1 cellular context compared by ENCODE assay signal in the genomic region with DNA sequence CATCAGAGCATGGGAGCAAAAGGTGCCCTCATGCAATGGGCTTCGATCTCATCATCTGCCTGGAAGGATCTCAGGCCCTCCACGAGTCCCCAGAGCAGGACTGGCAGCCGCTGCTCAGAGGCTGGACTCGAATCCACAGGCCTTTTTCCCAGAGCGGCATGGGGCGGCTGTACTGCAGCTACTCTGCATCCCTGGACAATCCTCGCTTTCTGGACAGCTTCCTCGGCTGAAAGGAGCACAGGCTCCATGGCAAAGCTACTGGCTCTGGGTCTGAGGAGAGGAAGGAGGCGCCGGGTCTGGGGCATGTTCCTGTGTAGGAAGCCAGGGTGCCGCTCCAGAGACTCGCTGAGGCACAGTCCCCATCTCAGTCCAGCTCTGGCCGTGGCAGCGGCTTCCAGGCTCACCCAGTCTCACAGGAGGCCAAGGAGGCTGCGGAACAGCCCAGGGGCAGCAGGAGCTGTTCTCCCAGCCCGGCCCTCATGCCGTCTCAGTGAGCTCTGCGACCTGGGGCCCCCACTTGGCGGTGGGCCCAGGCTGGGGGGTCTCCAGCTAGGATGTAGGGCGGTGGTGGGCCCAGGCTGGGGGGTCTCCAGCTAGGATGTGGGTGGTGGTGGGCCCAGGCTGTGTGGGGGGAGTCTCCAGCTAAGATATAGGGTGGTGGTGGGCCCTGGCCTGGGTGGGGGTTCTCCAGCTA.
A peak's percentile ranks its signal among the peaks of the same experiment; 100 is the strongest.
TF ChIP-seq lines count a peak whose summit lies in the region.

No MANE protein-coding gene starts in this region.

TF ChIP-seq in HepG2, 621 proteins besides CTCF, POLR2A, EP300 and RAD21:
- TF ChIP-seq, protein P1, sequence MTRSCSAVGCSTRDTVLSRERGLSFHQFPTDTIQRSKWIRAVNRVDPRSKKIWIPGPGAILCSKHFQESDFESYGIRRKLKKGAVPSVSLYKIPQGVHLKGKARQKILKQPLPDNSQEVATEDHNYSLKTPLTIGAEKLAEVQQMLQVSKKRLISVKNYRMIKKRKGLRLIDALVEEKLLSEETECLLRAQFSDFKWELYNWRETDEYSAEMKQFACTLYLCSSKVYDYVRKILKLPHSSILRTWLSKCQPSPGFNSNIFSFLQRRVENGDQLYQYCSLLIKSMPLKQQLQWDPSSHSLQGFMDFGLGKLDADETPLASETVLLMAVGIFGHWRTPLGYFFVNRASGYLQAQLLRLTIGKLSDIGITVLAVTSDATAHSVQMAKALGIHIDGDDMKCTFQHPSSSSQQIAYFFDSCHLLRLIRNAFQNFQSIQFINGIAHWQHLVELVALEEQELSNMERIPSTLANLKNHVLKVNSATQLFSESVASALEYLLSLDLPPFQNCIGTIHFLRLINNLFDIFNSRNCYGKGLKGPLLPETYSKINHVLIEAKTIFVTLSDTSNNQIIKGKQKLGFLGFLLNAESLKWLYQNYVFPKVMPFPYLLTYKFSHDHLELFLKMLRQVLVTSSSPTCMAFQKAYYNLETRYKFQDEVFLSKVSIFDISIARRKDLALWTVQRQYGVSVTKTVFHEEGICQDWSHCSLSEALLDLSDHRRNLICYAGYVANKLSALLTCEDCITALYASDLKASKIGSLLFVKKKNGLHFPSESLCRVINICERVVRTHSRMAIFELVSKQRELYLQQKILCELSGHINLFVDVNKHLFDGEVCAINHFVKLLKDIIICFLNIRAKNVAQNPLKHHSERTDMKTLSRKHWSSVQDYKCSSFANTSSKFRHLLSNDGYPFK (CRISPR knock-in tag; IDR thresholded peaks at IDR 0.05; ENCODE audit: borderline replicate concordance), result 0 out of 2 replicates have a peak, but pooled peaks have one; percentile 21
- TF ChIP-seq SOX6 (IDR thresholded peaks at IDR 0.05), result no peak
- no peak for TF ChIP-seq SOX6 (CRISPR knock-in tag; IDR thresholded peaks at IDR 0.05)
- peak; percentile 49 for TF ChIP-seq AGO1 (IDR thresholded peaks at IDR 0.05; ENCODE audit: low read depth, low read length, poor library complexity, severe bottlenecking)
- TF ChIP-seq, protein P2, sequence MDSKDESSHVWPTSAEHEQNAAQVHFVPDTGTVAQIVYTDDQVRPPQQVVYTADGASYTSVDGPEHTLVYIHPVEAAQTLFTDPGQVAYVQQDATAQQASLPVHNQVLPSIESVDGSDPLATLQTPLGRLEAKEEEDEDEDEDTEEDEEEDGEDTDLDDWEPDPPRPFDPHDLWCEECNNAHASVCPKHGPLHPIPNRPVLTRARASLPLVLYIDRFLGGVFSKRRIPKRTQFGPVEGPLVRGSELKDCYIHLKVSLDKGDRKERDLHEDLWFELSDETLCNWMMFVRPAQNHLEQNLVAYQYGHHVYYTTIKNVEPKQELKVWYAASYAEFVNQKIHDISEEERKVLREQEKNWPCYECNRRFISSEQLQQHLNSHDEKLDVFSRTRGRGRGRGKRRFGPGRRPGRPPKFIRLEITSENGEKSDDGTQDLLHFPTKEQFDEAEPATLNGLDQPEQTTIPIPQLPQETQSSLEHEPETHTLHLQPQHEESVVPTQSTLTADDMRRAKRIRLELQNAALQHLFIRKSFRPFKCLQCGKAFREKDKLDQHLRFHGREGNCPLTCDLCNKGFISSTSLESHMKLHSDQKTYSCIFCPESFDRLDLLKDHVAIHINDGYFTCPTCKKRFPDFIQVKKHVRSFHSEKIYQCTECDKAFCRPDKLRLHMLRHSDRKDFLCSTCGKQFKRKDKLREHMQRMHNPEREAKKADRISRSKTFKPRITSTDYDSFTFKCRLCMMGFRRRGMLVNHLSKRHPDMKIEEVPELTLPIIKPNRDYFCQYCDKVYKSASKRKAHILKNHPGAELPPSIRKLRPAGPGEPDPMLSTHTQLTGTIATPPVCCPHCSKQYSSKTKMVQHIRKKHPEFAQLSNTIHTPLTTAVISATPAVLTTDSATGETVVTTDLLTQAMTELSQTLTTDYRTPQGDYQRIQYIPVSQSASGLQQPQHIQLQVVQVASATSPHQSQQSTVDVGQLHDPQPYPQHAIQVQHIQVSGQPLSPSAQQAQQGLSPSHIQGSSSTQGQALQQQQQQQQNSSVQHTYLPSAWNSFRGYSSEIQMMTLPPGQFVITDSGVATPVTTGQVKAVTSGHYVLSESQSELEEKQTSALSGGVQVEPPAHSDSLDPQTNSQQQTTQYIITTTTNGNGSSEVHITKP (CRISPR knock-in tag; IDR thresholded peaks at IDR 0.05; ENCODE audit: low read depth), result no peak
- TF ChIP-seq ZNF878 (CRISPR knock-in tag; IDR thresholded peaks at IDR 0.05), result no peak
- peak; percentile 83; the same call in 1 of the 2 replicates for TF ChIP-seq ZBTB38 (CRISPR knock-in tag; IDR thresholded peaks at IDR 0.05)
- TF ChIP-seq, protein P3, sequence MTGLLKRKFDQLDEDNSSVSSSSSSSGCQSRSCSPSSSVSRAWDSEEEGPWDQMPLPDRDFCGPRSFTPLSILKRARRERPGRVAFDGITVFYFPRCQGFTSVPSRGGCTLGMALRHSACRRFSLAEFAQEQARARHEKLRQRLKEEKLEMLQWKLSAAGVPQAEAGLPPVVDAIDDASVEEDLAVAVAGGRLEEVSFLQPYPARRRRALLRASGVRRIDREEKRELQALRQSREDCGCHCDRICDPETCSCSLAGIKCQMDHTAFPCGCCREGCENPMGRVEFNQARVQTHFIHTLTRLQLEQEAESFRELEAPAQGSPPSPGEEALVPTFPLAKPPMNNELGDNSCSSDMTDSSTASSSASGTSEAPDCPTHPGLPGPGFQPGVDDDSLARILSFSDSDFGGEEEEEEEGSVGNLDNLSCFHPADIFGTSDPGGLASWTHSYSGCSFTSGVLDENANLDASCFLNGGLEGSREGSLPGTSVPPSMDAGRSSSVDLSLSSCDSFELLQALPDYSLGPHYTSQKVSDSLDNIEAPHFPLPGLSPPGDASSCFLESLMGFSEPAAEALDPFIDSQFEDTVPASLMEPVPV (CRISPR knock-in tag; IDR thresholded peaks at IDR 0.05), result peak; percentile 51; the same call in 1 of the 2 replicates
- no peak for TF ChIP-seq SKI (IDR thresholded peaks at IDR 0.05; ENCODE audit: partially characterized antibody)
- TF ChIP-seq TRIM24 (CRISPR knock-in tag; IDR thresholded peaks at IDR 0.05), result no peak
- TF ChIP-seq, protein P4, sequence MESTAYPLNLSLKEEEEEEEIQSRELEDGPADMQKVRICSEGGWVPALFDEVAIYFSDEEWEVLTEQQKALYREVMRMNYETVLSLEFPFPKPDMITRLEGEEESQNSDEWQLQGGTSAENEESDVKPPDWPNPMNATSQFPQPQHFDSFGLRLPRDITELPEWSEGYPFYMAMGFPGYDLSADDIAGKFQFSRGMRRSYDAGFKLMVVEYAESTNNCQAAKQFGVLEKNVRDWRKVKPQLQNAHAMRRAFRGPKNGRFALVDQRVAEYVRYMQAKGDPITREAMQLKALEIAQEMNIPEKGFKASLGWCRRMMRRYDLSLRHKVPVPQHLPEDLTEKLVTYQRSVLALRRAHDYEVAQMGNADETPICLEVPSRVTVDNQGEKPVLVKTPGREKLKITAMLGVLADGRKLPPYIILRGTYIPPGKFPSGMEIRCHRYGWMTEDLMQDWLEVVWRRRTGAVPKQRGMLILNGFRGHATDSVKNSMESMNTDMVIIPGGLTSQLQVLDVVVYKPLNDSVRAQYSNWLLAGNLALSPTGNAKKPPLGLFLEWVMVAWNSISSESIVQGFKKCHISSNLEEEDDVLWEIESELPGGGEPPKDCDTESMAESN (CRISPR knock-in tag; conservative IDR thresholded peaks at IDR 0.05), result no peak
- TF ChIP-seq ZNF24 (IDR thresholded peaks at IDR 0.05), result no peak
- TF ChIP-seq, protein P5, sequence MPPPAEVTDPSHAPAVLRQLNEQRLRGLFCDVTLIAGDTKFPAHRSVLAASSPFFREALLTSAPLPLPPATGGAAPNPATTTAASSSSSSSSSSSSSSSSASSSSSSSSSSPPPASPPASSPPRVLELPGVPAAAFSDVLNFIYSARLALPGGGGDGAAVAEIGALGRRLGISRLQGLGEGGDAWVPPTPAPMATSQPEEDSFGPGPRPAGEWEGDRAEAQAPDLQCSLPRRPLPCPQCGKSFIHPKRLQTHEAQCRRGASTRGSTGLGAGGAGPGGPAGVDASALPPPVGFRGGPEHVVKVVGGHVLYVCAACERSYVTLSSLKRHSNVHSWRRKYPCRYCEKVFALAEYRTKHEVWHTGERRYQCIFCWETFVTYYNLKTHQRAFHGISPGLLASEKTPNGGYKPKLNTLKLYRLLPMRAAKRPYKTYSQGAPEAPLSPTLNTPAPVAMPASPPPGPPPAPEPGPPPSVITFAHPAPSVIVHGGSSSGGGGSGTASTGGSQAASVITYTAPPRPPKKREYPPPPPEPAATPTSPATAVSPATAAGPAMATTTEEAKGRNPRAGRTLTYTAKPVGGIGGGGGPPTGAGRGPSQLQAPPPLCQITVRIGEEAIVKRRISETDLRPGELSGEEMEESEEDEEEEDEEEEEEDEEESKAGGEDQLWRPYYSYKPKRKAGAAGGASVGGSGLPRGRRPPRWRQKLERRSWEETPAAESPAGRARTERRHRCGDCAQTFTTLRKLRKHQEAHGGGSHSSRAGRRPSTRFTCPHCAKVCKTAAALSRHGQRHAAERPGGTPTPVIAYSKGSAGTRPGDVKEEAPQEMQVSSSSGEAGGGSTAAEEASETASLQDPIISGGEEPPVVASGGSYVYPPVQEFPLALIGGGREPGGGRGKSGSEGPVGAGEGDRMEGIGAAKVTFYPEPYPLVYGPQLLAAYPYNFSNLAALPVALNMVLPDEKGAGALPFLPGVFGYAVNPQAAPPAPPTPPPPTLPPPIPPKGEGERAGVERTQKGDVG (CRISPR knock-in tag; IDR thresholded peaks at IDR 0.05; ENCODE audit: borderline replicate concordance), result 0 out of 2 replicates have a peak, but pooled peaks have one; percentile 48
- TF ChIP-seq SNAI1 (CRISPR knock-in tag; IDR thresholded peaks at IDR 0.05; ENCODE audit: borderline replicate concordance), result no peak
- TF ChIP-seq, protein P6, sequence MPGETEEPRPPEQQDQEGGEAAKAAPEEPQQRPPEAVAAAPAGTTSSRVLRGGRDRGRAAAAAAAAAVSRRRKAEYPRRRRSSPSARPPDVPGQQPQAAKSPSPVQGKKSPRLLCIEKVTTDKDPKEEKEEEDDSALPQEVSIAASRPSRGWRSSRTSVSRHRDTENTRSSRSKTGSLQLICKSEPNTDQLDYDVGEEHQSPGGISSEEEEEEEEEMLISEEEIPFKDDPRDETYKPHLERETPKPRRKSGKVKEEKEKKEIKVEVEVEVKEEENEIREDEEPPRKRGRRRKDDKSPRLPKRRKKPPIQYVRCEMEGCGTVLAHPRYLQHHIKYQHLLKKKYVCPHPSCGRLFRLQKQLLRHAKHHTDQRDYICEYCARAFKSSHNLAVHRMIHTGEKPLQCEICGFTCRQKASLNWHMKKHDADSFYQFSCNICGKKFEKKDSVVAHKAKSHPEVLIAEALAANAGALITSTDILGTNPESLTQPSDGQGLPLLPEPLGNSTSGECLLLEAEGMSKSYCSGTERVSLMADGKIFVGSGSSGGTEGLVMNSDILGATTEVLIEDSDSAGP (CRISPR knock-in tag; IDR thresholded peaks at IDR 0.05; ENCODE audit: borderline replicate concordance), result peak; percentile 37; the same call in 1 of the 2 replicates
- TF ChIP-seq, protein P7, sequence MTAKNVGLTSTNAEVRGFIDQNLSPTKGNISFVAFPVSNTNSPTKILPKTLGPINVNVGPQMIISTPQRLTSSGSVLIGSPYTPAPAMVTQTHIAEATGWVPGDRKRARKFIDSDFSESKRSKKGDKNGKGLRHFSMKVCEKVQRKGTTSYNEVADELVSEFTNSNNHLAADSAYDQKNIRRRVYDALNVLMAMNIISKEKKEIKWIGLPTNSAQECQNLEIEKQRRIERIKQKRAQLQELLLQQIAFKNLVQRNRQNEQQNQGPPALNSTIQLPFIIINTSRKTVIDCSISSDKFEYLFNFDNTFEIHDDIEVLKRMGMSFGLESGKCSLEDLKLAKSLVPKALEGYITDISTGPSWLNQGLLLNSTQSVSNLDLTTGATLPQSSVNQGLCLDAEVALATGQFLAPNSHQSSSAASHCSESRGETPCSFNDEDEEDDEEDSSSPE (CRISPR knock-in tag; IDR thresholded peaks at IDR 0.05), result no peak
- TF ChIP-seq ZNF274 (CRISPR knock-in tag; IDR thresholded peaks at IDR 0.05), result 0 out of 2 replicates have a peak, but pooled peaks have one; percentile 49
- TF ChIP-seq, protein P8, sequence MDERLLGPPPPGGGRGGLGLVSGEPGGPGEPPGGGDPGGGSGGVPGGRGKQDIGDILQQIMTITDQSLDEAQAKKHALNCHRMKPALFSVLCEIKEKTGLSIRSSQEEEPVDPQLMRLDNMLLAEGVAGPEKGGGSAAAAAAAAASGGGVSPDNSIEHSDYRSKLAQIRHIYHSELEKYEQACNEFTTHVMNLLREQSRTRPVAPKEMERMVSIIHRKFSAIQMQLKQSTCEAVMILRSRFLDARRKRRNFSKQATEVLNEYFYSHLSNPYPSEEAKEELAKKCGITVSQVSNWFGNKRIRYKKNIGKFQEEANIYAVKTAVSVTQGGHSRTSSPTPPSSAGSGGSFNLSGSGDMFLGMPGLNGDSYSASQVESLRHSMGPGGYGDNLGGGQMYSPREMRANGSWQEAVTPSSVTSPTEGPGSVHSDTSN (CRISPR knock-in tag; IDR thresholded peaks at IDR 0.05), result no peak
- TF ChIP-seq, protein P9, sequence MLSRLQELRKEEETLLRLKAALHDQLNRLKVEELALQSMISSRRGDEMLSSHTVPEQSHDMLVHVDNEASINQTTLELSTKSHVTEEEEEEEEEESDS (CRISPR knock-in tag; IDR thresholded peaks at IDR 0.05; ENCODE audit: borderline replicate concordance), result no peak
- no peak for TF ChIP-seq EED (CRISPR knock-in tag; IDR thresholded peaks at IDR 0.05)
- TF ChIP-seq FOXP1 (IDR thresholded peaks at IDR 0.05), result no peak
- TF ChIP-seq FOXP1 (CRISPR knock-in tag; IDR thresholded peaks at IDR 0.05), result no peak
- TF ChIP-seq HNRNPK (IDR thresholded peaks at IDR 0.05; ENCODE audit: low read depth, low read length, poor library complexity, severe bottlenecking), result no peak
- no peak for TF ChIP-seq XBP1 (CRISPR knock-in tag; IDR thresholded peaks at IDR 0.05)
- no peak for TF ChIP-seq RFXAP (CRISPR knock-in tag; IDR thresholded peaks at IDR 0.05; ENCODE audit: borderline replicate concordance)
- TF ChIP-seq, protein P10, sequence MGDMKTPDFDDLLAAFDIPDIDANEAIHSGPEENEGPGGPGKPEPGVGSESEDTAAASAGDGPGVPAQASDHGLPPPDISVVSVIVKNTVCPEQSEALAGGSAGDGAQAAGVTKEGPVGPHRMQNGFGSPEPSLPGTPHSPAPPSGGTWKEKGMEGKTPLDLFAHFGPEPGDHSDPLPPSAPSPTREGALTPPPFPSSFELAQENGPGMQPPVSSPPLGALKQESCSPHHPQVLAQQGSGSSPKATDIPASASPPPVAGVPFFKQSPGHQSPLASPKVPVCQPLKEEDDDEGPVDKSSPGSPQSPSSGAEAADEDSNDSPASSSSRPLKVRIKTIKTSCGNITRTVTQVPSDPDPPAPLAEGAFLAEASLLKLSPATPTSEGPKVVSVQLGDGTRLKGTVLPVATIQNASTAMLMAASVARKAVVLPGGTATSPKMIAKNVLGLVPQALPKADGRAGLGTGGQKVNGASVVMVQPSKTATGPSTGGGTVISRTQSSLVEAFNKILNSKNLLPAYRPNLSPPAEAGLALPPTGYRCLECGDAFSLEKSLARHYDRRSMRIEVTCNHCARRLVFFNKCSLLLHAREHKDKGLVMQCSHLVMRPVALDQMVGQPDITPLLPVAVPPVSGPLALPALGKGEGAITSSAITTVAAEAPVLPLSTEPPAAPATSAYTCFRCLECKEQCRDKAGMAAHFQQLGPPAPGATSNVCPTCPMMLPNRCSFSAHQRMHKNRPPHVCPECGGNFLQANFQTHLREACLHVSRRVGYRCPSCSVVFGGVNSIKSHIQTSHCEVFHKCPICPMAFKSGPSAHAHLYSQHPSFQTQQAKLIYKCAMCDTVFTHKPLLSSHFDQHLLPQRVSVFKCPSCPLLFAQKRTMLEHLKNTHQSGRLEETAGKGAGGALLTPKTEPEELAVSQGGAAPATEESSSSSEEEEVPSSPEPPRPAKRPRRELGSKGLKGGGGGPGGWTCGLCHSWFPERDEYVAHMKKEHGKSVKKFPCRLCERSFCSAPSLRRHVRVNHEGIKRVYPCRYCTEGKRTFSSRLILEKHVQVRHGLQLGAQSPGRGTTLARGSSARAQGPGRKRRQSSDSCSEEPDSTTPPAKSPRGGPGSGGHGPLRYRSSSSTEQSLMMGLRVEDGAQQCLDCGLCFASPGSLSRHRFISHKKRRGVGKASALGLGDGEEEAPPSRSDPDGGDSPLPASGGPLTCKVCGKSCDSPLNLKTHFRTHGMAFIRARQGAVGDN (CRISPR knock-in tag; IDR thresholded peaks at IDR 0.05), result peak; percentile 53; the same call in 1 of the 2 replicates
- TF ChIP-seq NRL (CRISPR knock-in tag; IDR thresholded peaks at IDR 0.05; ENCODE audit: borderline replicate concordance), result 0 out of 2 replicates have a peak, but pooled peaks have one; percentile 62
TF ChIP-seq in HepG2: peak in this region for 9.
